1 cellular context compared by ENCODE assay signal in genomic region chr19:3457531-3458228, GRCh38.
TF ChIP-seq lines count a peak whose summit lies in the region.

No MANE protein-coding gene starts in this region.

TF ChIP-seq in K562, 482 proteins besides CTCF, POLR2A, EP300 and RAD21:
- no peak for TF ChIP-seq ZNF778 (CRISPR knock-in tag; IDR thresholded peaks at IDR 0.05)
- TF ChIP-seq ZNF668 (CRISPR knock-in tag; IDR thresholded peaks at IDR 0.05), result no peak
- TF ChIP-seq CBFA2T3 (IDR thresholded peaks at IDR 0.05), result no peak
- no peak for TF ChIP-seq PURB (CRISPR knock-in tag; IDR thresholded peaks at IDR 0.05; ENCODE audit: low read depth)
- no peak for TF ChIP-seq ATF6 (CRISPR knock-in tag; IDR thresholded peaks at IDR 0.05)
- TF ChIP-seq EWSR1 (IDR thresholded peaks at IDR 0.05; ENCODE audit: borderline replicate concordance, low read depth, partially characterized antibody), result no peak
- peak; percentile 28; the same call in 1 of the 2 replicates for TF ChIP-seq POLR2G (IDR thresholded peaks at IDR 0.05; ENCODE audit: low read depth, low read length)
- no peak for TF ChIP-seq ZKSCAN3 (CRISPR knock-in tag; IDR thresholded peaks at IDR 0.05)
- no peak for TF ChIP-seq ZNF347 (CRISPR knock-in tag; IDR thresholded peaks at IDR 0.05; ENCODE audit: low read depth)
